In the genomic region with DNA sequence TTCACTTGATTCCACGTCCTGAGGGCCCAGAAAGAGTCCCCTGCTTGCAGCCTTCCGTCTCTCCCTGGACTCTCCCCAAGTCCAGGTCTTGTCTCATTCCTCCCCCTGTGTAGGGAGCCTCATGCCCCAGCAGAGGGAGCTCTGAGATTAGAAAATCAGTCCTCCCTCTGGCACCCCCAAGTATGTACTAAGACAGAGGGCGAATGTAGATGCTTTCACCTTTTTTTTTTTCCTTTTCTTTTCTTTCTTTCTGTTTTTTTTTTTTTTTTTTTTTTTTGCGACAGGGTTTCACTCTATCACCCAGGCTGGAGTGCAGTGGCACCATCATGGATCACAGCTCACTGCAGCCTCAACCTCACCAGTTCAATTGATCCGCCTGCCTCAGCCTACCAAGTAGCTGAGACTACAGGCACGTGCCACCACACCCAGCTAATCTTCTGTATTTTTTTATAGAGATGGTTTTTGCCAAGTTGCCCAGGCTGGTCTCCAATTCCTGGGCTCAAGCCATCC, we compare ENCODE assay signal across 8 cellular contexts. TPM values are rescaled to one million over a fixed set of nuclear protein-coding genes. Genes with fewer than 3 reads are reported as not detected.
DNase-seq lines count a peak whose midpoint lies in the region; ATAC-seq and TF ChIP-seq lines count a peak whose summit lies in the region.

No MANE protein-coding gene starts in this region.

- TF ChIP-seq CTCF in AG04449 (IDR thresholded peaks at IDR 0.05; ENCODE audit: insufficient read depth, low read length, missing control alignments) (peak; percentile 90), GM13976 (IDR thresholded peaks at IDR 0.05; ENCODE audit: borderline replicate concordance, control extremely low read depth, extremely low read depth, insufficient read depth, missing control alignments) (peak; percentile 89)

- DNase-seq in AG04449 (ENCODE audit: low read depth, low spot score) = no peak
- peak; percentile 86 for DNase-seq in GM13976 (ENCODE audit: low spot score)
- peak; percentile 57 to 73 for DNase-seq in NCI-H526 (lab: John Stamatoyannopoulos, UW)
- peak; percentile 83 for DNase-seq in activated CD4-positive, alpha-beta T cell treated with anti-CD3 and anti-CD28 coated beads for 36 hours
- peak; percentile 90 for DNase-seq in dermis blood vessel endothelial cell
- DNase-seq in medulla oblongata (ENCODE audit: extremely low spot score) = peak; percentile 95
- DNase-seq in stimulated activated CD8-positive, alpha-beta memory T cell treated with anti-CD3 and anti-CD28 coated beads, Interleukin-7, amount 100 ng/mL, for 24 hours (ENCODE audit: low read depth) = peak; percentile 50

- intact Hi-C loops in activated CD4-positive, alpha-beta T cell treated with anti-CD3 and anti-CD28 coated beads for 36 hours (cut with DNase I, micrococcal nuclease) = loop anchor here (1.0 to 5.0 kb wide), 3 partner anchors 27 to 311 kb away; partner anchors contain the start of gene BTRC (in 1 of the 2)

- H3K4me3 Mint-ChIP-seq in activated CD4-positive, alpha-beta T cell treated with anti-CD3 and anti-CD28 coated beads for 36 hours = no peak overlapping the region

- no peak overlapping the region for H3K4me3 ChIP-seq in AG04449 (ENCODE audit: low read depth, low read length)

- H3K9me3 Mint-ChIP-seq in activated CD4-positive, alpha-beta T cell treated with anti-CD3 and anti-CD28 coated beads for 36 hours (ENCODE audit: low read depth) = no peaks in the 10 kb centered on the region

- in situ Hi-C loops in GM13976 (cut with MboI; ENCODE audit: low sequenced_read_pairs, unreplicated experiment) = no loop called here

- H3K4me1 Mint-ChIP-seq in activated CD4-positive, alpha-beta T cell treated with anti-CD3 and anti-CD28 coated beads for 36 hours = peaks cover 21% of the 10 kb centered on the region

- H3K36me3 Mint-ChIP-seq in activated CD4-positive, alpha-beta T cell treated with anti-CD3 and anti-CD28 coated beads for 36 hours (ENCODE audit: low read depth) = no peaks in the 10 kb centered on the region

- CTCF ChIA-PET in AG04449 (lab: Yijun Ruan, JAX) = interaction anchor here (0.7 to 35.4 kb wide), 15 partner anchors 3 to 571 kb away, joined by 3 to 1481 read pairs (median 5); partner anchors contain the start of genes KAZALD1, LZTS2, MRPL43 and PDZD7
- CTCF ChIA-PET in activated CD4-positive, alpha-beta T cell treated with anti-CD3 and anti-CD28 coated beads for 36 hours (lab: Charles Lee) = interaction anchor here (0.6 to 25.2 kb wide), 12 partner anchors 10 to 1388 kb away, joined by 3 to 526 read pairs (median 6); partner anchors contain the start of genes KAZALD1, PDZD7 and SFXN3

- peaks cover 2% of the 10 kb centered on the region for H3K27me3 Mint-ChIP-seq in activated CD4-positive, alpha-beta T cell treated with anti-CD3 and anti-CD28 coated beads for 36 hours

- POLR2A ChIA-PET in AG04449 (lab: Yijun Ruan, JAX) = interaction anchor here (0.6 to 2.7 kb wide), 4 partner anchors 9 to 1605 kb away, joined by 3 to 16 read pairs (median 6); partner anchors contain the start of gene KAZALD1
- POLR2A ChIA-PET in activated CD4-positive, alpha-beta T cell treated with anti-CD3 and anti-CD28 coated beads for 36 hours (lab: Charles Lee) = interaction anchor here (0.6 kb wide), 2 partner anchors 115 to 522 kb away, joined by 3 read pairs; no protein-coding TSS in a partner anchor

- peak; percentile 62 for ATAC-seq in HG03175 (IDR thresholded peaks at IDR 0.05; ENCODE audit: unreplicated experiment)
- ATAC-seq in activated CD4-positive, alpha-beta T cell treated with anti-CD3 and anti-CD28 coated beads for 36 hours = peak; percentile 84

- H3K27ac Mint-ChIP-seq in activated CD4-positive, alpha-beta T cell treated with anti-CD3 and anti-CD28 coated beads for 36 hours = no peak overlapping the region

RNA-seq across cellular contexts. Expression of gene SFXN3, which starts 10.3 kb away (rescaled TPM):
- 10 to 100 TPM; 30.0 to 37.7 TPM for total RNA-seq in activated CD4-positive, alpha-beta T cell treated with anti-CD3 and anti-CD28 coated beads for 36 hours
- 64.4 and 68.9 TPM in 2 replicates for total RNA-seq in dermis blood vessel endothelial cell

RNA-seq across cellular contexts. Expression of gene PDZD7, which starts 10.4 kb away (rescaled TPM):
- total RNA-seq in activated CD4-positive, alpha-beta T cell treated with anti-CD3 and anti-CD28 coated beads for 36 hours = under 1 TPM; 0.28 to 0.32 TPM
- total RNA-seq in dermis blood vessel endothelial cell = 0.34 and 0.88 TPM in 2 replicates

RNA-seq across cellular contexts. Expression of gene KAZALD1, which starts 20.5 kb away (rescaled TPM):
- under 1 TPM; 0.47 to 0.57 TPM for total RNA-seq in activated CD4-positive, alpha-beta T cell treated with anti-CD3 and anti-CD28 coated beads for 36 hours
- 0.17 and 0.51 TPM in 2 replicates for total RNA-seq in dermis blood vessel endothelial cell

RNA-seq across cellular contexts. Expression of gene LZTS2, which starts 41.7 kb away (rescaled TPM):
- 10 to 100 TPM; 14.8 to 15.7 TPM for total RNA-seq in activated CD4-positive, alpha-beta T cell treated with anti-CD3 and anti-CD28 coated beads for 36 hours
- total RNA-seq in dermis blood vessel endothelial cell = 43.6 and 57.8 TPM in 2 replicates

RNA-seq across cellular contexts. Expression of gene TWNK, which starts 54.0 kb away (rescaled TPM):
- 10 to 100 TPM; 13.8 to 17.9 TPM for total RNA-seq in activated CD4-positive, alpha-beta T cell treated with anti-CD3 and anti-CD28 coated beads for 36 hours
- total RNA-seq in dermis blood vessel endothelial cell = 7.7 and 8.8 TPM in 2 replicates
